ENCODE assay signal across 18 cellular contexts in genomic region chr9:17222932-17223331, GRCh38.
A peak's percentile ranks its signal among the peaks of the same experiment; 100 is the strongest.
DNase-seq lines count a peak whose midpoint lies in the region; ATAC-seq and TF ChIP-seq lines count a peak whose summit lies in the region.
"Had no signal": no experiment of that assay in that cellular context is flagged by ENCODE, and none has a peak within 500 bp of the region (broad histone marks: within the 10 kb centered on the region; RNA-seq: fewer than 3 reads in every experiment).

No MANE protein-coding gene starts in this region.

- H3K4me3 ChIP-seq in RWPE2 (ENCODE audit: severe bottlenecking) = no peak overlapping the region
- no peak overlapping the region for H3K4me3 ChIP-seq in epithelial cell of esophagus (ENCODE audit: low read length)
- H3K4me3 ChIP-seq in GM23338 = no peak overlapping the region
- H3K4me3 ChIP-seq: HAP-1 had no signal

- H3K4me1 Mint-ChIP-seq in GM23338 = no peaks in the 10 kb centered on the region; the same call in 2 of the 3 replicates
- H3K4me1 Mint-ChIP-seq: CD4-positive, CD25-positive, alpha-beta regulatory T cell; CD8-positive, alpha-beta memory T cell had no signal

- H3K36me3 ChIP-seq in RWPE2 (ENCODE audit: low read depth) = no peaks in the 10 kb centered on the region; the same call in none of the 2 replicates
- no peaks in the 10 kb centered on the region for H3K36me3 ChIP-seq in GM23338 (ENCODE audit: insufficient read depth)
- H3K36me3 ChIP-seq: BE2C, HAP-1 had no signal

- H4K20me1 ChIP-seq in GM23338 (replicated peaks; ENCODE audit: insufficient read depth) = no peaks in the 10 kb centered on the region

- H3K4me2 ChIP-seq in GM23338 = no peak overlapping the region

- no peaks in the 10 kb centered on the region for H3F3A ChIP-seq in GM23338 (replicated peaks; ENCODE audit: low read depth)

- no peaks in the 10 kb centered on the region for H3K36me3 Mint-ChIP-seq in GM23338 (ENCODE audit: low read depth)
- H3K36me3 Mint-ChIP-seq: CD4-positive, CD25-positive, alpha-beta regulatory T cell; CD8-positive, alpha-beta memory T cell had no signal

- H2AFZ ChIP-seq in GM23338 = no peak overlapping the region

- H3K27me3 Mint-ChIP-seq in GM23338 (ENCODE audit: insufficient read depth, low read depth, poor library complexity) = no peaks in the 10 kb centered on the region
- H3K27me3 Mint-ChIP-seq: CD4-positive, CD25-positive, alpha-beta regulatory T cell; CD8-positive, alpha-beta memory T cell had no signal

- no peak overlapping the region for H3K27ac Mint-ChIP-seq in GM23338
- H3K27ac Mint-ChIP-seq: CD4-positive, CD25-positive, alpha-beta regulatory T cell; CD8-positive, alpha-beta memory T cell had no signal

- no peaks in the 10 kb centered on the region for H3K27me3 ChIP-seq in RWPE2 (ENCODE audit: insufficient read depth, poor library complexity, severe bottlenecking)
- H3K27me3 ChIP-seq in GM23338 (ENCODE audit: insufficient read depth) = no peaks in the 10 kb centered on the region
- H3K27me3 ChIP-seq: BE2C had no signal

- H3K9me3 ChIP-seq in RWPE2 (ENCODE audit: severe bottlenecking) = peaks cover 3% of the 10 kb centered on the region
- H3K9me3 ChIP-seq: HAP-1 had no signal

- no peak overlapping the region for H3K4me3 Mint-ChIP-seq in GM23338
- H3K4me3 Mint-ChIP-seq: CD4-positive, CD25-positive, alpha-beta regulatory T cell; CD8-positive, alpha-beta memory T cell had no signal

- H3K4me1 ChIP-seq in RWPE2 (ENCODE audit: insufficient read depth, poor library complexity, severe bottlenecking) (peaks cover 4% of the 10 kb centered on the region), GM23338 (ENCODE audit: insufficient read depth) (peaks cover 9% of the 10 kb centered on the region)
- H3K4me1 ChIP-seq: BE2C had no signal

- H3K9me2 ChIP-seq in GM23338 (ENCODE audit: insufficient read depth) = no peaks in the 10 kb centered on the region

- DNase-seq in MV-4-11 (lab: John Stamatoyannopoulos, UW) = peak; percentile 18
- no peak for DNase-seq in RWPE2 (ENCODE audit: low spot score)
- peak; percentile 51 for DNase-seq in epithelial cell of esophagus (ENCODE audit: low read depth)
- DNase-seq in cerebellar nuclear complex (lab: John Stamatoyannopoulos, UW) = no peak
- DNase-seq in NCI-H2171 treated with DMSO at 0.1 percent for 48 hours (lab: John Stamatoyannopoulos, UW) = no peak
- no peak for DNase-seq in GM23338 (ENCODE audit: low spot score)
- DNase-seq: ACHN; BE2C; C1 segment of cervical spinal cord; CD4-positive, CD25-positive, alpha-beta regulatory T cell; CD8-positive, alpha-beta memory T cell; COR-L47; DMS 273 treated with DMSO at 0.1 percent for 48 hours; DMS53; DND-41; EL had no signal

- TF ChIP-seq CTCF in RWPE2 (IDR thresholded peaks at IDR 0.05; ENCODE audit: poor library complexity, severe bottlenecking) = no peak
- TF ChIP-seq CTCF in epithelial cell of esophagus (IDR thresholded peaks at IDR 0.05; ENCODE audit: insufficient read depth, low read depth, low read length, missing control alignments) = no peak
- no peak for TF ChIP-seq CTCF in GM23338 (conservative IDR thresholded peaks at IDR 0.05; ENCODE audit: low read depth in 2 of 2)

- H3K27ac ChIP-seq in RWPE2 (ENCODE audit: poor library complexity, severe bottlenecking) (no peak overlapping the region), GM23338 (ENCODE audit: low read depth) (no peak overlapping the region)

- no peaks in the 10 kb centered on the region for H3K9me3 Mint-ChIP-seq in GM23338

- ATAC-seq in RWPE2 (ENCODE audit: low read depth) (peak; percentile 51; the same call in 2 of the 3 replicates), GM23338 (no peak), GM21526 (IDR thresholded peaks at IDR 0.05; ENCODE audit: low FRiP score, unreplicated experiment) (no peak)

- peaks cover 3% of the 10 kb centered on the region; the same call in 1 of the 2 replicates for H3K79me2 ChIP-seq in GM23338 (replicated peaks; ENCODE audit: insufficient read depth)

TF ChIP-seq in GM23338, 12 proteins besides CTCF, POLR2A, EP300 and RAD21 (continues in another document):
- TF ChIP-seq REST (IDR thresholded peaks at IDR 0.05; ENCODE audit: unreplicated experiment) (no peak), CREB1 (CRISPR knock-in tag; IDR thresholded peaks at IDR 0.05; ENCODE audit: low read depth) (no peak), ZNF462 (CRISPR knock-in tag; IDR thresholded peaks at IDR 0.05) (no peak), EZH2 (IDR thresholded peaks at IDR 0.05; ENCODE audit: low read depth, unreplicated experiment) (no peak), NANOG (IDR thresholded peaks at IDR 0.05; ENCODE audit: borderline replicate concordance) (no peak), STAT1 (IDR thresholded peaks at IDR 0.05; ENCODE audit: unreplicated experiment) (no peak)

Comparison
In these comparisons a context has a peak if more than half of its experiments do, and no peak if none do; other contexts are left out.
1. DNase-seq: peak in MV-4-11 (single experiment) and epithelial cell of esophagus (single experiment); none in RWPE2 (single experiment), cerebellar nuclear complex (0 of 2), NCI-H2171 treated with DMSO at 0.1 percent for 48 hours (single experiment) and GM23338 (single experiment).